ENCODE assay signal across 10 cellular contexts in genomic region chr16:84138824-84139627, GRCh38. TPM values are rescaled to one million over a fixed set of nuclear protein-coding genes. Genes with fewer than 3 reads are reported as not detected.
DNase-seq lines count a peak whose midpoint lies in the region; ATAC-seq and TF ChIP-seq lines count a peak whose summit lies in the region.
"Had no signal": no experiment of that assay in that cellular context is flagged by ENCODE, and none has a peak within 500 bp of the region (broad histone marks: within the 10 kb centered on the region; RNA-seq: fewer than 3 reads in every experiment).

No MANE protein-coding gene starts in this region.

- in situ Hi-C loops in mammary epithelial cell (cut with MboI; ENCODE audit: low sequenced_read_pairs in 2 of 2): no loop called here

- H2AFZ ChIP-seq in mammary epithelial cell (ENCODE audit: low read depth, low read length): no peak overlapping the region

- H3K4me2 ChIP-seq in mammary epithelial cell (ENCODE audit: insufficient read depth, low read depth, low read length): no peak overlapping the region

- peak overlapping the region; percentile 20; the same call in 1 of the 2 replicates for H3K9ac ChIP-seq in HUES64 (ENCODE audit: low read depth, low read length)
- no peak overlapping the region for H3K9ac ChIP-seq in mammary epithelial cell (ENCODE audit: insufficient read depth, low read length)

- dilution Hi-C loops in mammary epithelial cell (cut with HindIII; ENCODE audit: low sequenced_read_pairs): loop anchor here (5.0 kb wide), 2 partner anchors 48 to 93 kb away; partner anchors contain the start of gene TAF1C

- H3K9me3 ChIP-seq in HUES64 (ENCODE audit: insufficient read depth, low read depth, low read length) (no peaks in the 10 kb centered on the region), lung (ENCODE audit: control insufficient read depth in 2 of 2, insufficient read depth in 1 of 2, low read length in 1 of 2) (no peaks in the 10 kb centered on the region), mammary epithelial cell (replicated peaks; ENCODE audit: insufficient read depth, low read length) (no peaks in the 10 kb centered on the region)

- H3K36me3 Mint-ChIP-seq in activated CD4-positive, alpha-beta T cell treated with anti-CD3 and anti-CD28 coated beads, Interleukin-2, amount 10 ng/mL, durations not matched to agents 7 days and 5 days (ENCODE audit: low read depth): no peaks in the 10 kb centered on the region
- 0 out of 2 replicates have a peak, but pooled peaks cover 6% of the 10 kb centered on the region for H3K36me3 Mint-ChIP-seq in WTC11
- H3K36me3 Mint-ChIP-seq: CD4-positive, CD25-positive, alpha-beta regulatory T cell had no signal

- peak; percentile 39 for DNase-seq in activated CD4-positive, alpha-beta T cell treated with anti-CD3 and anti-CD28 coated beads, Interleukin-2, amount 10 ng/mL, durations not matched to agents 7 days and 5 days
- DNase-seq in activated CD4-positive, alpha-beta T cell treated with anti-CD3 and anti-CD28 coated beads for 4 hours: no peak
- no peak for DNase-seq in WTC11 (ENCODE audit: low spot score)
- DNase-seq in lung (ENCODE audit: low spot score): peak; percentile 74
- no peak for DNase-seq in mammary epithelial cell
- DNase-seq in superior temporal gyrus (ENCODE audit: extremely low spot score): no peak

- no peaks in the 10 kb centered on the region for H4K20me1 ChIP-seq in mammary epithelial cell (ENCODE audit: insufficient read depth, low read length)

- H3K36me3 ChIP-seq in HUES64 (ENCODE audit: insufficient read depth, low read length) (peaks cover 3% of the 10 kb centered on the region; the same call in 1 of the 2 replicates), lung (ENCODE audit: control insufficient read depth in 2 of 2, insufficient read depth in 2 of 2, low read length in 2 of 2) (no peaks in the 10 kb centered on the region), mammary epithelial cell (ENCODE audit: insufficient read depth, low read length) (no peaks in the 10 kb centered on the region)

- peak overlapping the region; percentile 2 for H3K4me3 Mint-ChIP-seq in activated CD4-positive, alpha-beta T cell treated with anti-CD3 and anti-CD28 coated beads, Interleukin-2, amount 10 ng/mL, durations not matched to agents 7 days and 5 days
- H3K4me3 Mint-ChIP-seq in WTC11: peak overlapping the region; percentile 32; the same call in 1 of the 2 replicates

- TF ChIP-seq CTCF in WTC11 (IDR thresholded peaks at IDR 0.05): no peak
- TF ChIP-seq CTCF in lung (IDR thresholded peaks at IDR 0.05; ENCODE audit: control extremely low read depth, extremely low read depth): no peak
- TF ChIP-seq CTCF in mammary epithelial cell (conservative IDR thresholded peaks at IDR 0.05 in 1 of 2, IDR thresholded peaks at IDR 0.05 in 1 of 2; ENCODE audit: extremely low read depth in 1 of 2, insufficient read depth in 1 of 2, low read depth in 1 of 2, low read length in 2 of 2): no peak

- H3K4me1 Mint-ChIP-seq in activated CD4-positive, alpha-beta T cell treated with anti-CD3 and anti-CD28 coated beads, Interleukin-2, amount 10 ng/mL, durations not matched to agents 7 days and 5 days: peaks cover 35% of the 10 kb centered on the region
- peaks cover 54% of the 10 kb centered on the region for H3K4me1 Mint-ChIP-seq in WTC11

- POLR2A ChIA-PET in activated CD4-positive, alpha-beta T cell treated with anti-CD3 and anti-CD28 coated beads, Interleukin-2, amount 10 ng/mL, durations not matched to agents 7 days and 5 days (lab: Charles Lee): interaction anchor here (0.5 to 0.6 kb wide), 2 partner anchors 20 to 26 kb away, joined by 4 read pairs; no protein-coding TSS in a partner anchor
- POLR2A ChIA-PET in WTC11 (lab: Charles Lee): no interaction called here

- BruUV-seq in mammary epithelial cell (replicated peaks; lab: Mats Ljungman, UMichigan): no TSS peak

- no peaks in the 10 kb centered on the region for H3K27me3 Mint-ChIP-seq in activated CD4-positive, alpha-beta T cell treated with anti-CD3 and anti-CD28 coated beads, Interleukin-2, amount 10 ng/mL, durations not matched to agents 7 days and 5 days
- no peaks in the 10 kb centered on the region for H3K27me3 Mint-ChIP-seq in WTC11 (ENCODE audit: low read depth)
- H3K27me3 Mint-ChIP-seq: CD4-positive, CD25-positive, alpha-beta regulatory T cell had no signal

- H3K79me2 ChIP-seq in mammary epithelial cell (ENCODE audit: insufficient read depth, low read length): peaks cover 20% of the 10 kb centered on the region

- H3K27me3 ChIP-seq in HUES64 (ENCODE audit: insufficient read depth, low read length): no peaks in the 10 kb centered on the region
- no peaks in the 10 kb centered on the region for H3K27me3 ChIP-seq in lung (ENCODE audit: control insufficient read depth, insufficient read depth)
- no peaks in the 10 kb centered on the region for H3K27me3 ChIP-seq in mammary epithelial cell (ENCODE audit: insufficient read depth, low read length)

- intact Hi-C loops in mammary epithelial cell (cut with micrococcal nuclease): no loop called here

- no peak overlapping the region for H3K27ac Mint-ChIP-seq in activated CD4-positive, alpha-beta T cell treated with anti-CD3 and anti-CD28 coated beads, Interleukin-2, amount 10 ng/mL, durations not matched to agents 7 days and 5 days
- H3K27ac Mint-ChIP-seq in WTC11: peak overlapping the region; percentile 75

- H3K4me1 ChIP-seq in HUES64 (ENCODE audit: insufficient read depth, low read length) (peaks cover 44% of the 10 kb centered on the region), lung (ENCODE audit: control insufficient read depth in 2 of 2, insufficient read depth in 2 of 2, low read length in 2 of 2) (peaks cover 0 to 6% of the 10 kb centered on the region in 2 donors), mammary epithelial cell (ENCODE audit: insufficient read depth, low read length) (peaks cover under 1% of the 10 kb centered on the region)

- CTCF ChIA-PET in activated CD4-positive, alpha-beta T cell treated with anti-CD3 and anti-CD28 coated beads, Interleukin-2, amount 10 ng/mL, durations not matched to agents 7 days and 5 days (lab: Charles Lee): interaction anchor here (1.0 kb wide), 1 partner anchor 22 kb away, joined by 3 read pairs; the partner anchor contains the start of gene MBTPS1
- CTCF ChIA-PET in WTC11 (lab: Charles Lee): interaction anchor here (0.5 to 2.0 kb wide), 4 partner anchors 11 to 223 kb away, joined by 3 to 10 read pairs (median 4); partner anchors contain the start of gene MBTPS1
- CTCF ChIA-PET in mammary epithelial cell (lab: Charles Lee; ENCODE audit: low non-redundant PET): interaction anchor here (0.7 kb wide), 1 partner anchor 15 kb away, joined by 5 read pairs; no protein-coding TSS in a partner anchor

- ATAC-seq in WTC11 (peak; percentile 46), lung (ENCODE audit: insufficient read depth, low FRiP score) (peak; percentile 80), GM19452 (IDR thresholded peaks at IDR 0.05; ENCODE audit: unreplicated experiment) (no peak)

- 51% methylated on average over 14 of the region's 14 CpGs for WGBS in HUES64
- 63 to 82% methylated on average over 14 of the region's 14 CpGs for WGBS in lung, 2 donors
- WGBS in mammary epithelial cell (ENCODE audit: low coverage, missing lambda C conversion rate): 97% methylated on average over 13 of the region's 14 CpGs

- H3K4me3 ChIP-seq in HUES64 (ENCODE audit: low read length): 0 out of 2 replicates have a peak overlapping the region, but pooled peaks have one; percentile 3
- no peak overlapping the region for H3K4me3 ChIP-seq in lung
- H3K4me3 ChIP-seq in mammary epithelial cell (replicated peaks in 1 of 3; ENCODE audit: insufficient read depth in 1 of 3, low read depth in 2 of 3, low read length in 3 of 3): no peak overlapping the region

- H3K27ac ChIP-seq in HUES64 (ENCODE audit: low read depth, low read length) (peak overlapping the region; percentile 8; the same call in 1 of the 2 replicates), lung (ENCODE audit: low read depth in 1 of 2, low read length in 1 of 2) (peak overlapping the region; percentile 15 to 60), mammary epithelial cell (ENCODE audit: insufficient read depth, low read depth, low read length) (no peak overlapping the region)

- H3K9me3 Mint-ChIP-seq in activated CD4-positive, alpha-beta T cell treated with anti-CD3 and anti-CD28 coated beads, Interleukin-2, amount 10 ng/mL, durations not matched to agents 7 days and 5 days: no peaks in the 10 kb centered on the region
- H3K9me3 Mint-ChIP-seq in WTC11: 0 out of 2 replicates have a peak, but pooled peaks cover 6% of the 10 kb centered on the region
- H3K9me3 Mint-ChIP-seq: CD4-positive, CD25-positive, alpha-beta regulatory T cell had no signal

RNA-seq across cellular contexts. Expression of gene HSDL1, which starts 6.0 kb away (rescaled TPM):
- 10 to 100 TPM in 1 of 2 experiments, 1 to 10 TPM in 1; 8.8 to 10.6 TPM for total RNA-seq in activated CD4-positive, alpha-beta T cell treated with anti-CD3 and anti-CD28 coated beads, Interleukin-2, amount 10 ng/mL, durations not matched to agents 7 days and 5 days
- polyA plus RNA-seq in HUES64 (2013, experiment 1 of 2): 33.3 TPM
- polyA plus RNA-seq in HUES64 (2013, experiment 2 of 2): 39.2 TPM
- total RNA-seq in WTC11 (2021): 48.6 to 58.1 TPM (median 53.4 TPM) in 3 replicates
- total RNA-seq in lung: 10 to 100 TPM; 17.4 to 41.3 TPM
- 10 to 100 TPM; 12.6 to 16.0 TPM for polyA plus RNA-seq in lung
- 10 to 100 TPM; 14.5 to 15.5 TPM for total RNA-seq in mammary epithelial cell
- 10.5 TPM for polyA plus RNA-seq in mammary epithelial cell
- 28.5 TPM for polyA minus RNA-seq in mammary epithelial cell

RNA-seq across cellular contexts. Expression of gene DNAAF1, which starts 6.1 kb away (rescaled TPM):
- total RNA-seq in activated CD4-positive, alpha-beta T cell treated with anti-CD3 and anti-CD28 coated beads, Interleukin-2, amount 10 ng/mL, durations not matched to agents 7 days and 5 days: under 1 TPM in 1 of 2 experiments, not detected in 1; 0.25 TPM
- polyA plus RNA-seq in HUES64 (2013, experiment 1 of 2): not detected
- not detected for polyA plus RNA-seq in HUES64 (2013, experiment 2 of 2)
- total RNA-seq in WTC11 (2021) (0.09 to 0.62 TPM (median 0.20 TPM) in 3 replicates), lung (10 to 100 TPM; 12.5 to 38.5 TPM), mammary epithelial cell (under 1 TPM; 0.16 to 0.17 TPM)
- polyA plus RNA-seq in lung (10 to 100 TPM; 11.5 to 12.3 TPM), mammary epithelial cell (not detected)
- polyA minus RNA-seq in mammary epithelial cell: not detected
- total RNA-seq: T-helper 1 cell treated with Interleukin-12 subunit alpha and Interleukin-12 subunit beta and Interleukin-4 antibody, amounts not matched to agents 30 ng/mL and 1 ng/mL, for 36 hours had no signal

RNA-seq across cellular contexts. Expression of gene MBTPS1, which starts 22.3 kb away (rescaled TPM):
- total RNA-seq in activated CD4-positive, alpha-beta T cell treated with anti-CD3 and anti-CD28 coated beads, Interleukin-2, amount 10 ng/mL, durations not matched to agents 7 days and 5 days: 10 to 100 TPM; 57.3 to 61.9 TPM
- polyA plus RNA-seq in HUES64 (2013, experiment 1 of 2): 31.9 TPM
- polyA plus RNA-seq in HUES64 (2013, experiment 2 of 2): 33.9 TPM
- total RNA-seq in WTC11 (2021) (45.1 to 47.4 TPM (median 46.9 TPM) in 3 replicates), lung (100 to 1,000 TPM in 1 of 2 donors, 10 to 100 TPM in 1; 87.7 to 130 TPM), mammary epithelial cell (100 to 1,000 TPM in 1 of 2 donors, 10 to 100 TPM in 1; 65.0 to 101 TPM)
- polyA plus RNA-seq in lung (10 to 100 TPM; 45.5 to 48.3 TPM), mammary epithelial cell (48.8 TPM)
- polyA minus RNA-seq in mammary epithelial cell: 146 TPM

RNA-seq across cellular contexts. Expression of gene TAF1C, which starts 47.8 kb away (rescaled TPM):
- total RNA-seq in activated CD4-positive, alpha-beta T cell treated with anti-CD3 and anti-CD28 coated beads, Interleukin-2, amount 10 ng/mL, durations not matched to agents 7 days and 5 days: 10 to 100 TPM; 52.1 to 60.8 TPM
- polyA plus RNA-seq in HUES64 (2013, experiment 1 of 2): 34.5 TPM
- 29.5 TPM for polyA plus RNA-seq in HUES64 (2013, experiment 2 of 2)
- 71.2 to 89.7 TPM (median 74.7 TPM) in 3 replicates for total RNA-seq in WTC11 (2021)
- total RNA-seq in lung: 10 to 100 TPM; 42.3 to 53.1 TPM
- 10 to 100 TPM; 36.1 to 44.2 TPM for polyA plus RNA-seq in lung
- total RNA-seq in mammary epithelial cell: 10 to 100 TPM; 15.3 to 30.1 TPM
- 19.6 TPM for polyA plus RNA-seq in mammary epithelial cell
- 26.0 TPM for polyA minus RNA-seq in mammary epithelial cell

RNA-seq across cellular contexts. Expression of gene ADAD2, which starts 51.9 kb away (rescaled TPM):
- not detected for total RNA-seq in activated CD4-positive, alpha-beta T cell treated with anti-CD3 and anti-CD28 coated beads, Interleukin-2, amount 10 ng/mL, durations not matched to agents 7 days and 5 days
- 0.30 TPM for polyA plus RNA-seq in HUES64 (2013, experiment 1 of 2)
- polyA plus RNA-seq in HUES64 (2013, experiment 2 of 2): 0.38 TPM
- total RNA-seq in WTC11 (2021) (0.71 to 1.6 TPM (median 1.4 TPM) in 3 replicates), lung (under 1 TPM; 0.71 to 0.83 TPM), mammary epithelial cell (under 1 TPM in 1 of 2 donors, not detected in 1; 0.17 TPM)
- polyA plus RNA-seq in lung (under 1 TPM; 0.06 to 0.14 TPM), mammary epithelial cell (not detected)
- polyA minus RNA-seq in mammary epithelial cell: not detected
- total RNA-seq: CD4-positive, CD25-positive, alpha-beta regulatory T cell; T-helper 1 cell treated with Interleukin-12 subunit alpha and Interleukin-12 subunit beta and Interleukin-4 antibody, amounts not matched to agents 30 ng/mL and 1 ng/mL, for 36 hours had no signal

Comparison
In these comparisons a context has a peak if more than half of its experiments do, and no peak if none do; other contexts are left out.
1. DNase-seq: peak in activated CD4-positive, alpha-beta T cell treated with anti-CD3 and anti-CD28 coated beads, Interleukin-2, amount 10 ng/mL, durations not matched to agents 7 days and 5 days (single experiment) and lung (single experiment); none in activated CD4-positive, alpha-beta T cell treated with anti-CD3 and anti-CD28 coated beads for 4 hours (0 of 2), WTC11 (single experiment), mammary epithelial cell (single experiment) and superior temporal gyrus (single experiment).